In the genomic region with DNA sequence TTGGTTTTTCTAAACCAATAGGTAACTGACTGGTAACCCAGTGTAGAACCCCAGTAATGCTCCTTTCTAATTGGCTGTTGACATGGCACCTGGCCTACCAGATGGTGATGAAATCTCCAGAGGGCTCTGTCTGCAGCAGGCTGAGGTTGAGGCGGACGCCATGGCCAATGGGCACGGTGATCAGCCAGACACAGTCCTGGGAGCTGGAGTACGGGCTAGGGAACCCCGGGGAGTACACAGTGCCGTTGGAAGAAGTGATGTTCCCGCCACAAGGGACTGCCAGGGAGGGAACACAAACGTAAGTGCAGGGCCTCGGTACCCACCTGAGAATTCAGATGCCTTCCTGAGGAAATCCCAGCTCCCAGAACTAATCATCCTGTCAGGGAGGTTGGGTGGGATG, we compare ENCODE assay signal across 24 cellular contexts.
"Had no signal": no experiment of that assay in that cellular context is flagged by ENCODE, and none has a peak within 500 bp of the region (broad histone marks: within the 10 kb centered on the region; RNA-seq: fewer than 3 reads in every experiment).

No MANE protein-coding gene starts in this region.

- ATAC-seq: natural killer cell; pancreas; psoas muscle; right cardiac atrium; right lobe of liver; stimulated activated naive B cell treated with anti-CD40 and anti-IgM and Interleukin-4, amounts not matched to agents 10 μg/mL and 1 μg/mL and 100 μg/mL, for 72 hours had no signal

- H3K36me3 ChIP-seq: neural progenitor cell, neutrophil, pancreas, right lobe of liver, sigmoid colon, stomach, thoracic aorta, thyroid gland, tibial nerve, upper lobe of left lung, vagina had no signal

- H3K4me1 ChIP-seq: neural progenitor cell, pancreas, psoas muscle, right lobe of liver, sigmoid colon, stomach, thyroid gland, upper lobe of left lung, vagina had no signal

- FAIRE-seq: pancreas, small intestine, urothelium cell line had no signal

- DNase-seq: natural killer cell; nucleus accumbens; pancreas; psoas muscle; right cardiac atrium; right lobe of liver; sigmoid colon; small intestine; stimulated activated CD4-positive, alpha-beta T cell treated with anti-CD3 and anti-CD28 coated beads, Interleukin-15, amount 100 ng/mL, for 24 hours; stimulated activated CD4-positive, alpha-beta T cell treated with anti-CD3 and anti-CD28 coated beads, Interleukin-2, amount 100 ng/mL, for 24 hours; stimulated activated CD4-positive, alpha-beta T cell treated with anti-CD3 and anti-CD28 coated beads, Interleukin-2, amount 100 ng/mL, for 48 hours; stimulated activated CD4-positive, alpha-beta T cell treated with anti-CD3 and anti-CD28 coated beads, Interleukin-4, amount 100 ng/mL, for 24 hours; stimulated activated naive B cell treated with anti-CD40 and anti-IgM and Interleukin-4, amounts not matched to agents 10 μg/mL and 1 μg/mL and 100 μg/mL, for 72 hours; stimulated activated naive CD4-positive, alpha-beta T cell treated with Interleukin-2 at 50 U/mL for 16 hours; stomach; thyroid gland; trophoblast cell; upper lobe of left lung had no signal

- H3K9me3 ChIP-seq: neutrophil, pancreas, psoas muscle, right lobe of liver, sigmoid colon, stomach, thoracic aorta, thyroid gland, tibial nerve, upper lobe of left lung, vagina had no signal

- H3K4me3 ChIP-seq: neural progenitor cell, pancreas, psoas muscle, right lobe of liver, sigmoid colon, stomach, thoracic aorta, thyroid gland, tibial nerve, upper lobe of left lung, vagina had no signal

- H3K9ac ChIP-seq: neural progenitor cell had no signal

- H3K4me2 ChIP-seq: neural progenitor cell had no signal

- H3K27ac ChIP-seq: neural progenitor cell, neutrophil, pancreas, psoas muscle, right lobe of liver, sigmoid colon, stomach, thoracic aorta, thyroid gland, tibial nerve, upper lobe of left lung, vagina had no signal

- H3K27me3 ChIP-seq: neural progenitor cell, pancreas, right lobe of liver, sigmoid colon, stomach, thyroid gland, tibial nerve, upper lobe of left lung, vagina had no signal
